22 cellular contexts compared by ENCODE assay signal in genomic region chr15:51739056-51739455, GRCh38. TPM values are rescaled to one million over a fixed set of nuclear protein-coding genes. Genes with fewer than 3 reads are reported as not detected.
DNase-seq lines count a peak whose midpoint lies in the region; FAIRE-seq and TF ChIP-seq lines count a peak whose summit lies in the region.
"Had no signal": no experiment of that assay in that cellular context is flagged by ENCODE, and none has a peak within 500 bp of the region (broad histone marks: within the 10 kb centered on the region; RNA-seq: fewer than 3 reads in every experiment).

No MANE protein-coding gene starts in this region.

- H3K27ac Mint-ChIP-seq in activated CD4-positive, alpha-beta T cell treated with anti-CD3 and anti-CD28 coated beads, Interleukin-2, amount 10 ng/mL, durations not matched to agents 7 days and 5 days = no peak overlapping the region
- no peak overlapping the region for H3K27ac Mint-ChIP-seq in nephron

- H3K4me3 Mint-ChIP-seq in activated CD4-positive, alpha-beta T cell treated with anti-CD3 and anti-CD28 coated beads, Interleukin-2, amount 10 ng/mL, durations not matched to agents 7 days and 5 days = peak overlapping the region; percentile 74
- H3K4me3 Mint-ChIP-seq in nephron = peak overlapping the region; percentile 70 to 86 (median 84)
- H3K4me3 Mint-ChIP-seq: dendritic cell treated with granulocyte-macrophage colony-stimulating factor and Interleukin-4, amounts not matched to agents 40 ng/mL and 50 ng/mL, for 4 days had no signal

- TF ChIP-seq CTCF in dorsolateral prefrontal cortex (IDR thresholded peaks at IDR 0.05 in 54 of 56, conservative IDR thresholded peaks at IDR 0.05 in 2 of 56; ENCODE audit: low read depth in 1 of 56, partially characterized antibody in 56 of 56) = no peak
- no peak for TF ChIP-seq CTCF in nephron (IDR thresholded peaks at IDR 0.05; ENCODE audit: unreplicated experiment in 3 of 3)

- H3K36me3 Mint-ChIP-seq in activated CD4-positive, alpha-beta T cell treated with anti-CD3 and anti-CD28 coated beads, Interleukin-2, amount 10 ng/mL, durations not matched to agents 7 days and 5 days (ENCODE audit: low read depth) = peaks cover 6% of the 10 kb centered on the region
- no peaks in the 10 kb centered on the region for H3K36me3 Mint-ChIP-seq in nephron (ENCODE audit: low read depth)

- CTCF ChIA-PET in activated CD4-positive, alpha-beta T cell treated with anti-CD3 and anti-CD28 coated beads, Interleukin-2, amount 10 ng/mL, durations not matched to agents 7 days and 5 days (lab: Charles Lee) = interaction anchor here (0.8 kb wide), 1 partner anchor 106 kb away, joined by 3 read pairs; no protein-coding TSS in a partner anchor

- no peak for DNase-seq in activated CD4-positive, alpha-beta T cell treated with anti-CD3 and anti-CD28 coated beads, Interleukin-2, amount 10 ng/mL, durations not matched to agents 7 days and 5 days
- no peak for DNase-seq in activated CD4-positive, alpha-beta T cell treated with anti-CD3 and anti-CD28 coated beads, Interleukin-2, amount 50 U/mL, for 4 hours
- DNase-seq in OCI-M1 (lab: John Stamatoyannopoulos, UW) (peak; percentile 18), dorsolateral prefrontal cortex (no peak), NCI-H1694 treated with DMSO at 0.1 percent for 48 hours (lab: John Stamatoyannopoulos, UW) (no peak), RCC 7860 (ENCODE audit: low spot score) (no peak), NCI-H1436 treated with DMSO at 0.1 percent for 48 hours (lab: John Stamatoyannopoulos, UW) (no peak)
- DNase-seq: ACHN, activated gamma-delta T cell, Caco-2, heart left ventricle, KBM-7, mesendoderm, NCI-H1092 treated with DMSO at 0.1 percent for 48 hours, NCI-H345, occipital lobe, right lobe of liver, SJCRH30 had no signal

- H3K27me3 Mint-ChIP-seq in activated CD4-positive, alpha-beta T cell treated with anti-CD3 and anti-CD28 coated beads, Interleukin-2, amount 10 ng/mL, durations not matched to agents 7 days and 5 days = peaks cover 4% of the 10 kb centered on the region
- H3K27me3 Mint-ChIP-seq in nephron (ENCODE audit: low read depth) = peaks cover 61% of the 10 kb centered on the region

- FAIRE-seq in RCC 7860 (lab: Jason Lieb, UNC) = no peak
- FAIRE-seq: GM12878 had no signal

- no peak overlapping the region for H3K4me3 ChIP-seq in dorsolateral prefrontal cortex
- H3K4me3 ChIP-seq: right lobe of liver had no signal

- peak overlapping the region in 45 of 59 donors; percentile 3 to 99 (median 95) for H3K27ac ChIP-seq in dorsolateral prefrontal cortex
- H3K27ac ChIP-seq: SJCRH30 had no signal

- peaks cover 39% of the 10 kb centered on the region for H3K4me1 Mint-ChIP-seq in activated CD4-positive, alpha-beta T cell treated with anti-CD3 and anti-CD28 coated beads, Interleukin-2, amount 10 ng/mL, durations not matched to agents 7 days and 5 days
- H3K4me1 Mint-ChIP-seq in nephron = peaks cover 8% of the 10 kb centered on the region

- H3K9me3 Mint-ChIP-seq in activated CD4-positive, alpha-beta T cell treated with anti-CD3 and anti-CD28 coated beads, Interleukin-2, amount 10 ng/mL, durations not matched to agents 7 days and 5 days = no peaks in the 10 kb centered on the region
- no peaks in the 10 kb centered on the region for H3K9me3 Mint-ChIP-seq in nephron
- H3K9me3 Mint-ChIP-seq: dendritic cell treated with granulocyte-macrophage colony-stimulating factor and Interleukin-4, amounts not matched to agents 40 ng/mL and 50 ng/mL, for 4 days had no signal

- POLR2A ChIA-PET in activated CD4-positive, alpha-beta T cell treated with anti-CD3 and anti-CD28 coated beads, Interleukin-2, amount 10 ng/mL, durations not matched to agents 7 days and 5 days (lab: Charles Lee) = no interaction called here

- intact Hi-C loops in dorsolateral prefrontal cortex (cut with DNase I) = no loop called here

- no peaks in the 10 kb centered on the region for H3K27me3 ChIP-seq in dorsolateral prefrontal cortex
- H3K27me3 ChIP-seq: heart left ventricle, right lobe of liver, SJCRH30 had no signal

RNA-seq across cellular contexts. Expression of gene LYSMD2, which starts 1.6 kb away (rescaled TPM):
- 10 to 100 TPM; 18.2 to 23.6 TPM for total RNA-seq in activated CD4-positive, alpha-beta T cell treated with anti-CD3 and anti-CD28 coated beads, Interleukin-2, amount 10 ng/mL, durations not matched to agents 7 days and 5 days
- 10 to 100 TPM in 119 of 120 experiments, 1 to 10 TPM in 1; 9.8 to 63.1 (median 38.4) TPM for total RNA-seq in dorsolateral prefrontal cortex
- total RNA-seq: G401 had no signal

RNA-seq across cellular contexts. Expression of gene TMOD2, which starts 12.3 kb away (rescaled TPM):
- total RNA-seq in activated CD4-positive, alpha-beta T cell treated with anti-CD3 and anti-CD28 coated beads, Interleukin-2, amount 10 ng/mL, durations not matched to agents 7 days and 5 days = 10 to 100 TPM; 10.9 to 12.8 TPM
- 100 to 1,000 TPM; 156 to 398 (median 304) TPM for total RNA-seq in dorsolateral prefrontal cortex

RNA-seq across cellular contexts. Expression of gene SCG3, which starts 57.8 kb away (rescaled TPM):
- total RNA-seq in activated CD4-positive, alpha-beta T cell treated with anti-CD3 and anti-CD28 coated beads, Interleukin-2, amount 10 ng/mL, durations not matched to agents 7 days and 5 days = not detected
- 100 to 1,000 TPM in 100 of 120 experiments, 10 to 100 TPM in 20; 40.1 to 220 (median 136) TPM for total RNA-seq in dorsolateral prefrontal cortex
- total RNA-seq: Caco-2, G401, GM12878, right lobe of liver, SJCRH30 had no signal

Comparison
In these comparisons a context has a peak if more than half of its experiments do, and no peak if none do; other contexts are left out.
1. RNA of gene TMOD2, which starts 12.3 kb away (total RNA-seq): 156 to 398 TPM in dorsolateral prefrontal cortex; 10.9 to 12.8 TPM in activated CD4-positive, alpha-beta T cell treated with anti-CD3 and anti-CD28 coated beads, Interleukin-2, amount 10 ng/mL, durations not matched to agents 7 days and 5 days; every median in the first group is over 10 times any median in the second.
2. RNA of gene SCG3, which starts 57.8 kb away (total RNA-seq): 40.1 to 220 TPM in dorsolateral prefrontal cortex; not detected in activated CD4-positive, alpha-beta T cell treated with anti-CD3 and anti-CD28 coated beads, Interleukin-2, amount 10 ng/mL, durations not matched to agents 7 days and 5 days; every median in the first group is over 10 times any median in the second.